Comparison of ENCODE assay signal across 17 cellular contexts in the genomic region with DNA sequence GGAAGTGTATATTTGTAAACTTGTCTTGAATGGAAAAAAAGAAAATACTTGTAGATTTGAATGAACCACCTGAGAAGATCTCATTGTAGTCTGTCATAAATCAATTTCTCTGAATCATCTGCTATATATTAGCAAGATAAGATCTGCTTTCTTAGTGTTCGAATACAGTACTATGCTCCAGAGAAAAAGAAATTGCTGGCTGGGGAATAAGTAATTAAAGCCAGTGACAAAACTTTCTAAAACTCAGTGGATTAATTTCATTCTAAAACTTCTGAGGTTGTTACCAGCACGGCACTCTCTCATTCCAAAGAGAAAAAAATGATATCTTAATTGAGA. TPM values are rescaled to one million over a fixed set of nuclear protein-coding genes. Genes with fewer than 3 reads are reported as not detected.
A peak's percentile ranks its signal among the peaks of the same experiment; 100 is the strongest.
DNase-seq lines count a peak whose midpoint lies in the region; ATAC-seq and TF ChIP-seq lines count a peak whose summit lies in the region.
"Had no signal": no experiment of that assay in that cellular context is flagged by ENCODE, and none has a peak within 500 bp of the region (broad histone marks: within the 10 kb centered on the region; RNA-seq: fewer than 3 reads in every experiment).

No MANE protein-coding gene starts in this region.

- peak overlapping the region; percentile 78 for H3K4me2 ChIP-seq in GM23248 (ENCODE audit: unreplicated experiment)
- H3K4me2 ChIP-seq: BLaER1 had no signal

- H3K9ac ChIP-seq in GM23248 (peak overlapping the region; percentile 73), subcutaneous abdominal adipose tissue (ENCODE audit: low read length in 5 of 5) (peak overlapping the region in 2 of 5 donors; percentile 16 to 38)
- H3K9ac ChIP-seq: BLaER1 had no signal

- H3K9me2 ChIP-seq in GM23248 (ENCODE audit: insufficient read depth): no peaks in the 10 kb centered on the region

- no peaks in the 10 kb centered on the region for H3K9me3 ChIP-seq in GM23248 (ENCODE audit: low read depth)
- no peaks in the 10 kb centered on the region for H3K9me3 ChIP-seq in adrenal gland (replicated peaks in 1 of 3)
- H3K9me3 ChIP-seq in gastroesophageal sphincter: no peaks in the 10 kb centered on the region
- H3K9me3 ChIP-seq in subcutaneous abdominal adipose tissue (ENCODE audit: control insufficient read depth in 5 of 5, low read length in 5 of 5): no peaks in the 10 kb centered on the region
- H3K9me3 ChIP-seq: BLaER1, heart left ventricle, testis had no signal

- intact Hi-C loops in adrenal gland (cut with DNase I): no loop called here

- H2AFZ ChIP-seq in GM23248: no peak overlapping the region

- WGBS in GM23248 (ENCODE audit: low coverage in 1 of 2, low lambda C conversion rate in 2 of 2, missing lambda C conversion rate in 2 of 2), 2 experiments: 0 to 3% methylated on average over 2 of the region's 2 CpGs
- WGBS in adrenal gland, 4 donors: 56 to 64% (median 58%) methylated on average over 2 of the region's 2 CpGs
- 20 to 24% methylated on average over 2 of the region's 2 CpGs for WGBS in gastroesophageal sphincter (ENCODE audit: low coverage in 1 of 2), 2 donors

- no peak for TF ChIP-seq CTCF in adrenal gland (IDR thresholded peaks at IDR 0.05)
- no peak for TF ChIP-seq CTCF in gastroesophageal sphincter (IDR thresholded peaks at IDR 0.05)

- DNase-seq in GM23248 (peak; percentile 40), adrenal gland (no peak), caudate nucleus (lab: John Stamatoyannopoulos, UW) (no peak), NCI-H446 (lab: John Stamatoyannopoulos, UW) (no peak), retina (no peak)
- DNase-seq: heart left ventricle, natural killer cell, NCI-H2029, T-helper 9 cell had no signal

- TF ChIP-seq EP300 in gastroesophageal sphincter (IDR thresholded peaks at IDR 0.05): no peak

- H3K27me3 ChIP-seq in GM23248 (replicated peaks; ENCODE audit: insufficient read depth): no peaks in the 10 kb centered on the region
- no peaks in the 10 kb centered on the region for H3K27me3 ChIP-seq in adrenal gland
- no peaks in the 10 kb centered on the region for H3K27me3 ChIP-seq in gastroesophageal sphincter
- no peaks in the 10 kb centered on the region for H3K27me3 ChIP-seq in subcutaneous abdominal adipose tissue (ENCODE audit: control insufficient read depth in 5 of 5, insufficient read depth in 4 of 5, low read length in 5 of 5)
- H3K27me3 ChIP-seq: BLaER1, heart left ventricle, testis had no signal

- ATAC-seq in gastroesophageal sphincter: no peak
- no peak for ATAC-seq in HG03095 (IDR thresholded peaks at IDR 0.05; ENCODE audit: unreplicated experiment)
- ATAC-seq: activated T-cell treated with anti-CD3 and anti-CD28 coated beads, Interleukin-2, amount 50 U/mL, for 72 hours had no signal

- in situ Hi-C loops in GM23248 (cut with MboI): no loop called here

- TF ChIP-seq POLR2A in adrenal gland (IDR thresholded peaks at IDR 0.05) (no peak), gastroesophageal sphincter (IDR thresholded peaks at IDR 0.05) (no peak)

- H3K79me2 ChIP-seq in GM23248 (ENCODE audit: insufficient read depth): peaks cover 61% of the 10 kb centered on the region

- H3K4me1 ChIP-seq in GM23248 (ENCODE audit: insufficient read depth) (peaks cover 16% of the 10 kb centered on the region), adrenal gland (replicated peaks in 1 of 2) (peaks cover 0 to 15% of the 10 kb centered on the region in 2 donors), gastroesophageal sphincter (peaks cover 0 to 40% (median 0%) of the 10 kb centered on the region in 3 donors), subcutaneous abdominal adipose tissue (ENCODE audit: control insufficient read depth in 5 of 5, insufficient read depth in 5 of 5, low read length in 5 of 5) (peaks cover 0 to 17% (median 5%) of the 10 kb centered on the region in 5 donors)
- H3K4me1 ChIP-seq: BLaER1 had no signal

- H3K36me3 ChIP-seq in GM23248 (ENCODE audit: low read depth): peaks cover 15% of the 10 kb centered on the region
- H3K36me3 ChIP-seq in adrenal gland (replicated peaks in 1 of 2): peaks cover 0 to 65% of the 10 kb centered on the region in 2 donors
- H3K36me3 ChIP-seq in gastroesophageal sphincter: peaks cover 3 to 72% of the 10 kb centered on the region in 2 donors
- peaks cover 16 to 63% (median 51%) of the 10 kb centered on the region in 5 donors for H3K36me3 ChIP-seq in subcutaneous abdominal adipose tissue (ENCODE audit: control insufficient read depth in 5 of 5, insufficient read depth in 5 of 5, low read length in 5 of 5)

- H3K27ac ChIP-seq in GM23248 (peak overlapping the region; percentile 84), adrenal gland (peak overlapping the region in 4 of 5 donors; percentile 43 to 72 (median 52)), gastroesophageal sphincter (peak overlapping the region; percentile 62 to 86 (median 77)), subcutaneous abdominal adipose tissue (ENCODE audit: low read depth, low read length) (peak overlapping the region; percentile 64), caudate nucleus (ENCODE audit: low read depth, low read length) (no peak overlapping the region)
- H3K27ac ChIP-seq: BLaER1 had no signal

- peak overlapping the region; percentile 59 for H3K4me3 ChIP-seq in GM23248
- H3K4me3 ChIP-seq in adrenal gland: no peak overlapping the region
- no peak overlapping the region for H3K4me3 ChIP-seq in gastroesophageal sphincter
- no peak overlapping the region for H3K4me3 ChIP-seq in subcutaneous abdominal adipose tissue (ENCODE audit: low read depth in 1 of 5, low read length in 5 of 5)
- H3K4me3 ChIP-seq: BLaER1, heart left ventricle, K562, testis had no signal

- H4K20me1 ChIP-seq in GM23248 (ENCODE audit: insufficient read depth): no peaks in the 10 kb centered on the region

- peaks cover 13% of the 10 kb centered on the region for H3F3A ChIP-seq in GM23248 (ENCODE audit: insufficient read depth)

RNA-seq across cellular contexts. Expression of gene MROH8, which starts 22.4 kb away (rescaled TPM):
- 0.25 and 4.2 TPM in 2 replicates for total RNA-seq in GM23248 (2014; rRNA removed; shearing (Covaris generic))
- polyA plus RNA-seq in GM23248 (2016; fragmentation: Nextera tagmentation; extraction: Ambion mirVana): 0.89 and 1.0 TPM in 2 replicates
- total RNA-seq in adrenal gland: 1 to 10 TPM; 1.3 to 6.5 (median 3.5) TPM
- 10 to 100 TPM in 1 of 3 donors, 1 to 10 TPM in 2; 4.4 to 13.8 (median 6.6) TPM for polyA plus RNA-seq in adrenal gland
- 1 to 10 TPM; 1.6 to 6.2 (median 3.2) TPM for total RNA-seq in gastroesophageal sphincter

RNA-seq across cellular contexts. Expression of gene RPN2, which starts 22.7 kb away (rescaled TPM):
- 339 and 368 TPM in 2 replicates for total RNA-seq in GM23248 (2014; rRNA removed; shearing (Covaris generic))
- polyA plus RNA-seq in GM23248 (2016; fragmentation: Nextera tagmentation; extraction: Ambion mirVana) (370 and 379 TPM in 2 replicates), adrenal gland (100 to 1,000 TPM in 1 of 3 donors, 10 to 100 TPM in 2; 35.7 to 403 (median 73.2) TPM)
- total RNA-seq in adrenal gland (100 to 1,000 TPM; 165 to 340 (median 224) TPM), gastroesophageal sphincter (100 to 1,000 TPM in 3 of 4 donors, 10 to 100 TPM in 1; 86.7 to 114 (median 110) TPM)

RNA-seq across cellular contexts. Expression of gene GHRH, which starts 59.8 kb away (rescaled TPM):
- total RNA-seq in GM23248 (2014; rRNA removed; shearing (Covaris generic)): not detected in 2 replicates
- not detected in 2 replicates for polyA plus RNA-seq in GM23248 (2016; fragmentation: Nextera tagmentation; extraction: Ambion mirVana)
- not detected for total RNA-seq in adrenal gland
- polyA plus RNA-seq in adrenal gland: 10 to 100 TPM in 1 of 3 donors, under 1 TPM in 1, not detected in 1; 0.91 to 26.1 TPM
- not detected for total RNA-seq in gastroesophageal sphincter
- total RNA-seq: activated T-cell treated with anti-CD3 and anti-CD28 coated beads, Interleukin-2, amount 50 U/mL, for 72 hours; heart left ventricle; K562; natural killer cell; testis had no signal
- polyA plus RNA-seq: heart left ventricle, K562, small intestine had no signal
